Comparison of ENCODE assay signal across 8 cellular contexts in genomic region chr5:177071671-177072385, GRCh38. TPM values are rescaled to one million over a fixed set of nuclear protein-coding genes. Genes with fewer than 3 reads are reported as not detected.
DNase-seq lines count a peak whose midpoint lies in the region; ATAC-seq and TF ChIP-seq lines count a peak whose summit lies in the region.

No MANE protein-coding gene starts in this region.

- no peak overlapping the region for H3K4me3 Mint-ChIP-seq in CD4-positive, alpha-beta T cell
- H3K4me3 Mint-ChIP-seq in activated T-helper 1 cell treated with anti-CD3 and anti-CD28 coated beads, Interleukin-12 subunit alpha, Interleukin-12 subunit beta, Interleukin-2, Interleukin-4 antibody, amounts not matched to agents 30 ng/mL and 10 ng/mL and 1 ng/mL, durations not matched to agents 14 hours and 24 hours and 36 hours: no peak overlapping the region

- H3K36me3 ChIP-seq in osteoblast (ENCODE audit: insufficient read depth, low read length): peaks cover 4% of the 10 kb centered on the region
- H3K36me3 ChIP-seq in upper lobe of left lung: peaks cover 0 to 7% (median 0%) of the 10 kb centered on the region in 4 donors

- H3K27ac Mint-ChIP-seq in CD4-positive, alpha-beta T cell: no peak overlapping the region
- no peak overlapping the region for H3K27ac Mint-ChIP-seq in activated T-helper 1 cell treated with anti-CD3 and anti-CD28 coated beads, Interleukin-12 subunit alpha, Interleukin-12 subunit beta, Interleukin-2, Interleukin-4 antibody, amounts not matched to agents 30 ng/mL and 10 ng/mL and 1 ng/mL, durations not matched to agents 14 hours and 24 hours and 36 hours

- no peak for TF ChIP-seq EP300 in upper lobe of left lung (IDR thresholded peaks at IDR 0.05)

- H4K20me1 ChIP-seq in osteoblast (ENCODE audit: insufficient read depth, low read length): peaks cover 6% of the 10 kb centered on the region

- TF ChIP-seq CTCF in CD4-positive, alpha-beta T cell (IDR thresholded peaks at IDR 0.05): peak; percentile 89
- TF ChIP-seq CTCF in LNCaP clone FGC (IDR thresholded peaks at IDR 0.05; ENCODE audit: control insufficient read depth, extremely low read depth, insufficient read depth) (peak; percentile 79), RWPE1 (conservative IDR thresholded peaks at IDR 0.05; ENCODE audit: low read depth) (peak; percentile 97), foreskin fibroblast (IDR thresholded peaks at IDR 0.05; ENCODE audit: low read depth, low read length) (peak; percentile 90), osteoblast (IDR thresholded peaks at IDR 0.05; ENCODE audit: extremely low read depth, low read depth, low read length) (peak; percentile 90), upper lobe of left lung (IDR thresholded peaks at IDR 0.05) (peak; percentile 72 to 83 (median 78))

- peak overlapping the region; percentile 69 for H2AFZ ChIP-seq in osteoblast (ENCODE audit: low read length)

- H3K79me2 ChIP-seq in osteoblast (ENCODE audit: insufficient read depth, low read length): no peaks in the 10 kb centered on the region

- H3K4me2 ChIP-seq in osteoblast (ENCODE audit: insufficient read depth, low read length): peak overlapping the region; percentile 69

- no peaks in the 10 kb centered on the region for H3K9me3 ChIP-seq in CD4-positive, alpha-beta T cell (ENCODE audit: control insufficient read depth, low read length)
- no peaks in the 10 kb centered on the region for H3K9me3 ChIP-seq in osteoblast (ENCODE audit: low read depth, low read length)
- no peaks in the 10 kb centered on the region for H3K9me3 ChIP-seq in upper lobe of left lung

- H3K4me1 ChIP-seq in osteoblast (ENCODE audit: insufficient read depth, low read length): peaks cover 3% of the 10 kb centered on the region
- H3K4me1 ChIP-seq in upper lobe of left lung: peaks cover 0 to 4% (median 1%) of the 10 kb centered on the region in 4 donors

- peaks cover 11% of the 10 kb centered on the region for H3K4me1 Mint-ChIP-seq in CD4-positive, alpha-beta T cell (ENCODE audit: low read depth)
- H3K4me1 Mint-ChIP-seq in activated T-helper 1 cell treated with anti-CD3 and anti-CD28 coated beads, Interleukin-12 subunit alpha, Interleukin-12 subunit beta, Interleukin-2, Interleukin-4 antibody, amounts not matched to agents 30 ng/mL and 10 ng/mL and 1 ng/mL, durations not matched to agents 14 hours and 24 hours and 36 hours (ENCODE audit: low read depth): peaks cover 5% of the 10 kb centered on the region

- POLR2A ChIA-PET in CD4-positive, alpha-beta T cell (lab: Charles Lee): interaction anchor here (1.9 kb wide), 1 partner anchor 14 kb away, joined by 10 read pairs; the partner anchor contains the start of gene FGFR4
- POLR2A ChIA-PET in RWPE1 (lab: Yijun Ruan, JAX; ENCODE audit: low non-redundant PET): no interaction called here

- peak; percentile 90 for ATAC-seq in CD4-positive, alpha-beta T cell (ENCODE audit: poor library complexity)
- ATAC-seq in GM19467 (IDR thresholded peaks at IDR 0.05; ENCODE audit: unreplicated experiment) (peak; percentile 64), upper lobe of left lung (ENCODE audit: low FRiP score in 2 of 2) (peak in 1 of 2 donors; percentile 87)

- TF ChIP-seq POLR2A in upper lobe of left lung (IDR thresholded peaks at IDR 0.05): no peak

- H3K36me3 Mint-ChIP-seq in CD4-positive, alpha-beta T cell (ENCODE audit: low read depth): peaks cover 6% of the 10 kb centered on the region
- peaks cover 19% of the 10 kb centered on the region for H3K36me3 Mint-ChIP-seq in activated T-helper 1 cell treated with anti-CD3 and anti-CD28 coated beads, Interleukin-12 subunit alpha, Interleukin-12 subunit beta, Interleukin-2, Interleukin-4 antibody, amounts not matched to agents 30 ng/mL and 10 ng/mL and 1 ng/mL, durations not matched to agents 14 hours and 24 hours and 36 hours (ENCODE audit: low read depth)

- peak in 8 of 10 experiments; percentile 45 to 60 (median 54) for DNase-seq in CD4-positive, alpha-beta T cell
- DNase-seq in LNCaP clone FGC (ENCODE audit: low read depth) (peak; percentile 49), RWPE1 (ENCODE audit: low spot score) (peak; percentile 71), foreskin fibroblast (peak; percentile 75 to 89), osteoblast (ENCODE audit: insufficient read length, low spot score, missing footprints) (peak; percentile 91), upper lobe of left lung (peak in 1 of 2 donors; percentile 51)
- DNase-seq in activated T-helper 1 cell treated with anti-CD3 and anti-CD28 coated beads, Interleukin-12 subunit alpha, Interleukin-12 subunit beta, Interleukin-2, Interleukin-4 antibody, amounts not matched to agents 30 ng/mL and 10 ng/mL and 1 ng/mL, durations not matched to agents 14 hours and 24 hours and 36 hours (ENCODE audit: low spot score): peak; percentile 49

- no peaks in the 10 kb centered on the region for H3K9me3 Mint-ChIP-seq in CD4-positive, alpha-beta T cell
- no peaks in the 10 kb centered on the region for H3K9me3 Mint-ChIP-seq in activated T-helper 1 cell treated with anti-CD3 and anti-CD28 coated beads, Interleukin-12 subunit alpha, Interleukin-12 subunit beta, Interleukin-2, Interleukin-4 antibody, amounts not matched to agents 30 ng/mL and 10 ng/mL and 1 ng/mL, durations not matched to agents 14 hours and 24 hours and 36 hours

- H3K4me3 ChIP-seq in LNCaP clone FGC (ENCODE audit: low read depth, low read length): no peak overlapping the region
- H3K4me3 ChIP-seq in foreskin fibroblast (ENCODE audit: low read depth in 1 of 2, low read length in 2 of 2): peak overlapping the region; percentile 15 to 36
- H3K4me3 ChIP-seq in osteoblast (ENCODE audit: insufficient read depth, low read length): peak overlapping the region; percentile 31
- H3K4me3 ChIP-seq in upper lobe of left lung: no peak overlapping the region

- CTCF ChIA-PET in CD4-positive, alpha-beta T cell (lab: Charles Lee): interaction anchor here (0.7 to 3.4 kb wide), 17 partner anchors 10 to 1423 kb away, joined by 3 to 18 read pairs (median 3); partner anchors contain the start of gene FGFR4
- CTCF ChIA-PET in RWPE1 (lab: Yijun Ruan, JAX): interaction anchor here (0.5 to 3.7 kb wide), 23 partner anchors 8 to 440 kb away, joined by 3 to 30 read pairs (median 4); partner anchors contain the start of gene FGFR4

- H3K27ac ChIP-seq in CD4-positive, alpha-beta T cell (ENCODE audit: low read depth, low read length): no peak overlapping the region
- no peak overlapping the region for H3K27ac ChIP-seq in RWPE1
- H3K27ac ChIP-seq in osteoblast (ENCODE audit: low read depth, low read length): no peak overlapping the region
- no peak overlapping the region for H3K27ac ChIP-seq in upper lobe of left lung

- intact Hi-C loops in CD4-positive, alpha-beta T cell (cut with DNase I, micrococcal nuclease): loop anchor here in 1 of 2 experiments (2.0 kb wide), 1 partner anchor 41 kb away; no protein-coding TSS in a partner anchor
- intact Hi-C loops in activated T-helper 1 cell treated with anti-CD3 and anti-CD28 coated beads, Interleukin-12 subunit alpha, Interleukin-12 subunit beta, Interleukin-2, Interleukin-4 antibody, amounts not matched to agents 30 ng/mL and 10 ng/mL and 1 ng/mL, durations not matched to agents 14 hours and 24 hours and 36 hours (cut with micrococcal nuclease): loop anchor here (1.0 kb wide), 1 partner anchor 40 kb away; no protein-coding TSS in a partner anchor

- H3K27me3 Mint-ChIP-seq in CD4-positive, alpha-beta T cell: no peaks in the 10 kb centered on the region
- no peaks in the 10 kb centered on the region for H3K27me3 Mint-ChIP-seq in activated T-helper 1 cell treated with anti-CD3 and anti-CD28 coated beads, Interleukin-12 subunit alpha, Interleukin-12 subunit beta, Interleukin-2, Interleukin-4 antibody, amounts not matched to agents 30 ng/mL and 10 ng/mL and 1 ng/mL, durations not matched to agents 14 hours and 24 hours and 36 hours (ENCODE audit: insufficient read depth)

- WGBS in upper lobe of left lung, 2 donors: 18 to 20% methylated on average over 6 of the region's 6 CpGs

- H3K27me3 ChIP-seq in CD4-positive, alpha-beta T cell (ENCODE audit: control insufficient read depth, insufficient read depth, low read length): no peaks in the 10 kb centered on the region
- H3K27me3 ChIP-seq in osteoblast (ENCODE audit: insufficient read depth, low read length): no peaks in the 10 kb centered on the region
- no peaks in the 10 kb centered on the region for H3K27me3 ChIP-seq in upper lobe of left lung

RNA-seq across cellular contexts. Expression of gene FGFR4, which starts 14.9 kb away (rescaled TPM):
- total RNA-seq in CD4-positive, alpha-beta T cell: 1 to 10 TPM; 2.8 to 3.1 TPM
- 1.2 and 1.4 TPM in 2 replicates for total RNA-seq in activated T-helper 1 cell treated with anti-CD3 and anti-CD28 coated beads, Interleukin-12 subunit alpha, Interleukin-12 subunit beta, Interleukin-2, Interleukin-4 antibody, amounts not matched to agents 30 ng/mL and 10 ng/mL and 1 ng/mL, durations not matched to agents 14 hours and 24 hours and 36 hours
- 0.29 and 1.1 TPM in 2 replicates for total RNA-seq in osteoblast
- 100 to 1,000 TPM in 3 of 6 donors, 10 to 100 TPM in 3; 14.8 to 175 (median 87.1) TPM for total RNA-seq in upper lobe of left lung

RNA-seq across cellular contexts. Expression of gene ZNF346, which starts 49.3 kb away (rescaled TPM):
- total RNA-seq in CD4-positive, alpha-beta T cell: 10 to 100 TPM; 14.3 to 19.0 TPM
- 31.6 and 32.9 TPM in 2 replicates for total RNA-seq in activated T-helper 1 cell treated with anti-CD3 and anti-CD28 coated beads, Interleukin-12 subunit alpha, Interleukin-12 subunit beta, Interleukin-2, Interleukin-4 antibody, amounts not matched to agents 30 ng/mL and 10 ng/mL and 1 ng/mL, durations not matched to agents 14 hours and 24 hours and 36 hours
- total RNA-seq in osteoblast (18.3 and 19.2 TPM in 2 replicates), upper lobe of left lung (10 to 100 TPM in 4 of 6 donors, 1 to 10 TPM in 2; 9.3 to 31.4 (median 16.8) TPM)

Comparison
In these comparisons a context has a peak if more than half of its experiments do, and no peak if none do; other contexts are left out.
1. H3K4me3 ChIP-seq: peak in foreskin fibroblast (2 of 2) and osteoblast (single experiment); none in LNCaP clone FGC (single experiment) and upper lobe of left lung (0 of 4).
2. Peak in every context shown above with its lines, with median percentiles within 50 percentile points of each other: CTCF ChIP-seq.